ENCODE assay signal across 18 cellular contexts in genomic region chr2:3771576-3771975, GRCh38.
DNase-seq lines count a peak whose midpoint lies in the region; ATAC-seq and TF ChIP-seq lines count a peak whose summit lies in the region.
"Had no signal": no experiment of that assay in that cellular context is flagged by ENCODE, and none has a peak within 500 bp of the region (broad histone marks: within the 10 kb centered on the region; RNA-seq: fewer than 3 reads in every experiment).

No MANE protein-coding gene starts in this region.

- no peak overlapping the region for H3K4me3 ChIP-seq in lung
- H3K4me3 ChIP-seq in MM.1S (ENCODE audit: low read length), result no peak overlapping the region
- H3K4me3 ChIP-seq: A549, BLaER1 had no signal

- no peaks in the 10 kb centered on the region for H3K9me2 ChIP-seq in MM.1S (replicated peaks; ENCODE audit: insufficient read depth, low read length)

- H3K27me3 ChIP-seq in lung (ENCODE audit: control insufficient read depth, insufficient read depth), result no peaks in the 10 kb centered on the region
- H3K27me3 ChIP-seq in MM.1S (replicated peaks; ENCODE audit: insufficient read depth, low read length), result no peaks in the 10 kb centered on the region
- H3K27me3 ChIP-seq: BLaER1 had no signal

- H3K4me2 ChIP-seq in MM.1S (ENCODE audit: low read depth, low read length), result no peak overlapping the region
- H3K4me2 ChIP-seq: A549, BLaER1 had no signal

- H3K4me3 Mint-ChIP-seq in stimulated activated effector memory CD8-positive, alpha-beta T cell treated with anti-CD3 and anti-CD28 coated beads, Interleukin-12 subunit alpha, Interleukin-12 subunit beta, amount 100 ng/mL, for 72 hours, result no peak overlapping the region
- H3K4me3 Mint-ChIP-seq: CD14-positive monocyte; CD4-positive, alpha-beta memory T cell; H9 had no signal

- H4K20me1 ChIP-seq in MM.1S (ENCODE audit: insufficient read depth, low read length), result no peaks in the 10 kb centered on the region
- H4K20me1 ChIP-seq: BLaER1 had no signal

- 94 to 98% methylated on average over 13 of the region's 13 CpGs for WGBS in lung, 2 donors

- no peak overlapping the region for H3K27ac Mint-ChIP-seq in stimulated activated effector memory CD8-positive, alpha-beta T cell treated with anti-CD3 and anti-CD28 coated beads, Interleukin-12 subunit alpha, Interleukin-12 subunit beta, amount 100 ng/mL, for 72 hours
- H3K27ac Mint-ChIP-seq: CD14-positive monocyte; CD4-positive, alpha-beta memory T cell; IgD-negative memory B cell had no signal

- H3K36me3 Mint-ChIP-seq in stimulated activated effector memory CD8-positive, alpha-beta T cell treated with anti-CD3 and anti-CD28 coated beads, Interleukin-12 subunit alpha, Interleukin-12 subunit beta, amount 100 ng/mL, for 72 hours, result no peaks in the 10 kb centered on the region
- H3K36me3 Mint-ChIP-seq: CD14-positive monocyte; CD4-positive, alpha-beta memory T cell had no signal

- H3K9me3 ChIP-seq in lung (ENCODE audit: control insufficient read depth in 2 of 2, insufficient read depth in 1 of 2, low read length in 1 of 2) (no peaks in the 10 kb centered on the region), MM.1S (replicated peaks; ENCODE audit: insufficient read depth, low read length) (no peaks in the 10 kb centered on the region)
- H3K9me3 ChIP-seq: A549 had no signal

- no peak for TF ChIP-seq CTCF in lung (IDR thresholded peaks at IDR 0.05; ENCODE audit: control extremely low read depth, extremely low read depth)
- TF ChIP-seq CTCF in MM.1S (IDR thresholded peaks at IDR 0.05; ENCODE audit: low read length), result no peak

- no peaks in the 10 kb centered on the region for H3K4me1 ChIP-seq in lung (ENCODE audit: control insufficient read depth in 2 of 2, insufficient read depth in 2 of 2, low read length in 2 of 2)
- no peaks in the 10 kb centered on the region for H3K4me1 ChIP-seq in MM.1S (ENCODE audit: low read length)
- H3K4me1 ChIP-seq: A549, BLaER1 had no signal

- H3K4me1 Mint-ChIP-seq in stimulated activated effector memory CD8-positive, alpha-beta T cell treated with anti-CD3 and anti-CD28 coated beads, Interleukin-12 subunit alpha, Interleukin-12 subunit beta, amount 100 ng/mL, for 72 hours, result no peaks in the 10 kb centered on the region
- H3K4me1 Mint-ChIP-seq: CD14-positive monocyte; CD4-positive, alpha-beta memory T cell; IgD-negative memory B cell had no signal

- peak; percentile 33 for DNase-seq in activated CD8-positive, alpha-beta memory T cell treated with anti-CD3 and anti-CD28 coated beads for 24 hours
- DNase-seq in activated CD8-positive, alpha-beta memory T cell treated with anti-CD3 and anti-CD28 coated beads, Interleukin-2, amount 50 U/mL, for 48 hours, result no peak
- DNase-seq in lung (ENCODE audit: low spot score) (no peak), Ammon's horn (ENCODE audit: low spot score) (no peak), UCSD-AML1 (lab: John Stamatoyannopoulos, UW; ENCODE audit: unreplicated experiment) (no peak), MM.1S (no peak)
- DNase-seq in stimulated activated effector memory CD8-positive, alpha-beta T cell treated with anti-CD3 and anti-CD28 coated beads, Interleukin-12 subunit alpha, Interleukin-12 subunit beta, amount 100 ng/mL, for 72 hours (ENCODE audit: low spot score in 2 of 2), result no peak
- DNase-seq: AML-193; CD4-positive, alpha-beta memory T cell; DMS79 treated with DMSO at 0.1 percent for 48 hours; GF-D8; H9 had no signal

- no peak overlapping the region for H3K27ac ChIP-seq in lung (ENCODE audit: low read depth in 1 of 2, low read length in 1 of 2)
- H3K27ac ChIP-seq in MM.1S (ENCODE audit: low read length), result no peak overlapping the region
- H3K27ac ChIP-seq: 22Rv1, A549, BLaER1 had no signal

- no peaks in the 10 kb centered on the region for H3F3A ChIP-seq in MM.1S (ENCODE audit: insufficient read depth, low read length)

- no peak overlapping the region for H3K9ac ChIP-seq in MM.1S (ENCODE audit: low read length)
- H3K9ac ChIP-seq: BLaER1 had no signal

- peak; percentile 9 for ATAC-seq in lung (ENCODE audit: insufficient read depth, low FRiP score)
- ATAC-seq in stimulated activated effector memory CD8-positive, alpha-beta T cell treated with anti-CD3 and anti-CD28 coated beads, Interleukin-12 subunit alpha, Interleukin-12 subunit beta, amount 100 ng/mL, for 72 hours, result peak; percentile 21
- ATAC-seq: HepG2 had no signal

- no peak overlapping the region for H2AFZ ChIP-seq in MM.1S (ENCODE audit: low read length)

- peaks cover 4% of the 10 kb centered on the region for H3K9me3 Mint-ChIP-seq in stimulated activated effector memory CD8-positive, alpha-beta T cell treated with anti-CD3 and anti-CD28 coated beads, Interleukin-12 subunit alpha, Interleukin-12 subunit beta, amount 100 ng/mL, for 72 hours
- H3K9me3 Mint-ChIP-seq: H9, IgD-negative memory B cell had no signal

- H3K36me3 ChIP-seq in lung (ENCODE audit: control insufficient read depth in 2 of 2, insufficient read depth in 2 of 2, low read length in 2 of 2) (no peaks in the 10 kb centered on the region), MM.1S (replicated peaks; ENCODE audit: insufficient read depth, low read length) (no peaks in the 10 kb centered on the region)
- H3K36me3 ChIP-seq: BLaER1 had no signal

- no peaks in the 10 kb centered on the region for H3K79me2 ChIP-seq in MM.1S (ENCODE audit: low read length)
